Comparison of ENCODE assay signal across 21 cellular contexts in genomic region chr5:80437326-80437725, GRCh38.
"Had no signal": no experiment of that assay in that cellular context is flagged by ENCODE, and none has a peak within 500 bp of the region (broad histone marks: within the 10 kb centered on the region; RNA-seq: fewer than 3 reads in every experiment).

No MANE protein-coding gene starts in this region.

- ATAC-seq: activated naive CD4-positive, alpha-beta T cell treated with anti-CD3 and anti-CD28 coated beads, Interleukin-2, amount 50 U/mL, for 72 hours; gastrocnemius medialis; heart left ventricle; left lobe of liver; natural killer cell treated with Interleukin-12 subunit alpha and Interleukin-12 subunit beta and Interleukin-15 and Interleukin-18, amount 100 ng/mL, for 72 hours; stimulated activated memory B cell treated with anti-CD40 and anti-IgM and Interleukin-4, amounts not matched to agents 10 μg/mL and 1 μg/mL and 100 μg/mL, for 72 hours had no signal

- H3K9me3 ChIP-seq: adrenal gland, breast epithelium, gastrocnemius medialis, spleen, testis had no signal

- DNase-seq: activated CD4-positive, CD25-positive, alpha-beta regulatory T cell treated with anti-CD3 and anti-CD28 coated beads, Interleukin-2, amount 50 U/mL, for 72 hours; activated gamma-delta T cell; adrenal gland; cerebellar nuclear complex; cortex of kidney; erythroblast; gastrocnemius medialis; heart left ventricle; kidney; spleen; stimulated activated CD4-positive, alpha-beta T cell treated with anti-CD3 and anti-CD28 coated beads, Interleukin-4, amount 100 ng/mL, for 4 hours; T-helper 9 cell; testis had no signal

- H3K4me1 ChIP-seq: breast epithelium, gastrocnemius medialis, parathyroid adenoma, testis had no signal

- H3K36me3 ChIP-seq: breast epithelium had no signal

- H3K4me3 ChIP-seq: adrenal gland, breast epithelium, gastrocnemius medialis, heart left ventricle, spleen, testis had no signal

- H3K9ac ChIP-seq: parathyroid adenoma had no signal

- H2AFZ ChIP-seq: parathyroid adenoma had no signal

- H3K27me3 ChIP-seq: adrenal gland, breast epithelium, gastrocnemius medialis, heart left ventricle, spleen, testis had no signal

- FAIRE-seq: endometrium, kidney had no signal

- H3K79me2 ChIP-seq: parathyroid adenoma had no signal

- H3K27ac ChIP-seq: adrenal gland, breast epithelium, gastrocnemius medialis, heart left ventricle, parathyroid adenoma, spleen, testis, VCaP had no signal
